8 cellular contexts compared by ENCODE assay signal in the genomic region with DNA sequence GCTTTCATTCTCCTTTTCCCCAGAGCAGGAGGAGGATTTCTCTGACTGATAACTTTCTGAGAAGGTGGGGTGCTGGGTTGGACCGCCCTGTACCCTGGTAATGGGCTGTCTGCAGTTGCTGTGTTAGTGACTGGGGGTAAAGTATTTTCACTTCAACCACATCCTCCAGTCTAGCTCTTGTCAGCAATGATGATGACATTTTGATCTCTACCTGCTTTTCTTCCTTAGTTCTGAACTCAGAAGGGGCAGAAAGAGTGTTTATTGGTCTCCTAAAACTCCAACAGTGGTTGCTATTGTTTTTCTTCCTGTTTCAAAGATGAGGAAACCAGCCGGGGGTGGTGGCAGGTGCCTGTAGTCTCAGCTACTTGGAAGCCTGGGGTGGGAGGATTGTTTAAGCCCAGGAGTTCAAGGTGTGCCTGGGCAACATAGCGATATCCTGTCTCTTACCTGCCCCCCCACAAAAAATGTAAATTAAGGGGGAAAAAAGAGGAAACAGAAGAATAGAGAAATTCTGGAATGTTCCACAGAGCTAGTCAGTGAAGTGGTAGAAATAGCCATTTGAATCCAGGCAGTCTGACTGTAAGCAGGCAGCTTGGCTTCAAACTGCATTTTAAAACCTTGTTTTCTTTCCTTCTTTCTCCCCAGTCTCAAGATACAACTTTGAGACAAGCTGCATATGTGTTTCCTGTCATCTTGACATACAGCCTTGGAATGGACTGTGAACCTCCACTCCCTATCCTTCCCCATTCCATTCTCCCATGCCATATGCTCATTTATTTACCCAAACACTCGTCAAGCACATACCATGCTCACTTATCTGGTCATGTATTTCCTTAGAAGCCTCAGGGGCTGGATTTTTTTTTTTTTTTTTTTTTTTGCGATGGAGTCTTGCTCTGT. TPM values are rescaled to one million over a fixed set of nuclear protein-coding genes. Genes with fewer than 3 reads are reported as not detected.
DNase-seq lines count a peak whose midpoint lies in the region; ATAC-seq and TF ChIP-seq lines count a peak whose summit lies in the region.

No MANE protein-coding gene starts in this region.

- no peak overlapping the region for H3K4me3 ChIP-seq in fibroblast of pulmonary artery (replicated peaks; ENCODE audit: low read depth, low read length)

- POLR2A ChIA-PET in activated CD4-positive, alpha-beta memory T cell treated with anti-CD3 and anti-CD28 coated beads, Interleukin-2, amount 10 ng/mL, durations not matched to agents 7 days and 5 days (lab: Charles Lee) = interaction anchor here (0.8 to 4.8 kb wide), 20 partner anchors 9 to 382 kb away, joined by 3 to 62 read pairs (median 5); partner anchors contain the start of genes LONP2 and SIAH1

- peak overlapping the region; percentile 77 to 93 (median 93) for H3K27ac Mint-ChIP-seq in IgD-negative memory B cell
- peak overlapping the region; percentile 98 for H3K27ac Mint-ChIP-seq in activated CD4-positive, alpha-beta memory T cell treated with anti-CD3 and anti-CD28 coated beads, Interleukin-2, amount 10 ng/mL, durations not matched to agents 7 days and 5 days
- peak overlapping the region; percentile 97 for H3K27ac Mint-ChIP-seq in stimulated activated effector memory CD8-positive, alpha-beta T cell treated with anti-CD3 and anti-CD28 coated beads, Interleukin-12 subunit alpha, Interleukin-12 subunit beta, amount 100 ng/mL, for 72 hours

- peaks cover 1% of the 10 kb centered on the region for H3K27me3 Mint-ChIP-seq in IgD-negative memory B cell
- H3K27me3 Mint-ChIP-seq in activated CD4-positive, alpha-beta memory T cell treated with anti-CD3 and anti-CD28 coated beads, Interleukin-2, amount 10 ng/mL, durations not matched to agents 7 days and 5 days = no peaks in the 10 kb centered on the region

- DNase-seq in AML-193 (lab: John Stamatoyannopoulos, UW) (peak; percentile 49 to 50), fibroblast of pulmonary artery (ENCODE audit: low read depth) (peak; percentile 73), GDM1 (lab: John Stamatoyannopoulos, UW) (no peak), ecto neural progenitor cell (ENCODE audit: low spot score) (no peak)
- peak; percentile 77 for DNase-seq in activated CD4-positive, alpha-beta memory T cell treated with anti-CD3 and anti-CD28 coated beads, Interleukin-2, amount 10 ng/mL, durations not matched to agents 7 days and 5 days
- DNase-seq in stimulated activated effector memory CD8-positive, alpha-beta T cell treated with anti-CD3 and anti-CD28 coated beads, Interleukin-12 subunit alpha, Interleukin-12 subunit beta, amount 100 ng/mL, for 72 hours (ENCODE audit: low spot score in 2 of 2) = peak in 1 of 2 donors; percentile 78

- peak overlapping the region; percentile 34 to 70 (median 55) for H3K4me3 Mint-ChIP-seq in IgD-negative memory B cell
- peak overlapping the region; percentile 62 for H3K4me3 Mint-ChIP-seq in activated CD4-positive, alpha-beta memory T cell treated with anti-CD3 and anti-CD28 coated beads, Interleukin-2, amount 10 ng/mL, durations not matched to agents 7 days and 5 days
- no peak overlapping the region for H3K4me3 Mint-ChIP-seq in stimulated activated effector memory CD8-positive, alpha-beta T cell treated with anti-CD3 and anti-CD28 coated beads, Interleukin-12 subunit alpha, Interleukin-12 subunit beta, amount 100 ng/mL, for 72 hours

- peaks cover 24 to 25% (median 25%) of the 10 kb centered on the region in 3 donors for H3K4me1 Mint-ChIP-seq in IgD-negative memory B cell
- peaks cover 58% of the 10 kb centered on the region for H3K4me1 Mint-ChIP-seq in activated CD4-positive, alpha-beta memory T cell treated with anti-CD3 and anti-CD28 coated beads, Interleukin-2, amount 10 ng/mL, durations not matched to agents 7 days and 5 days
- peaks cover 35% of the 10 kb centered on the region for H3K4me1 Mint-ChIP-seq in stimulated activated effector memory CD8-positive, alpha-beta T cell treated with anti-CD3 and anti-CD28 coated beads, Interleukin-12 subunit alpha, Interleukin-12 subunit beta, amount 100 ng/mL, for 72 hours

- H3K36me3 Mint-ChIP-seq in IgD-negative memory B cell = no peaks in the 10 kb centered on the region
- peaks cover 9% of the 10 kb centered on the region for H3K36me3 Mint-ChIP-seq in activated CD4-positive, alpha-beta memory T cell treated with anti-CD3 and anti-CD28 coated beads, Interleukin-2, amount 10 ng/mL, durations not matched to agents 7 days and 5 days (ENCODE audit: low read depth)
- peaks cover 24% of the 10 kb centered on the region for H3K36me3 Mint-ChIP-seq in stimulated activated effector memory CD8-positive, alpha-beta T cell treated with anti-CD3 and anti-CD28 coated beads, Interleukin-12 subunit alpha, Interleukin-12 subunit beta, amount 100 ng/mL, for 72 hours

- CTCF ChIA-PET in activated CD4-positive, alpha-beta memory T cell treated with anti-CD3 and anti-CD28 coated beads, Interleukin-2, amount 10 ng/mL, durations not matched to agents 7 days and 5 days (lab: Charles Lee) = interaction anchor here (0.8 to 9.8 kb wide), 8 partner anchors 9 to 257 kb away, joined by 3 to 143 read pairs (median 3); no protein-coding TSS in a partner anchor

- peaks cover 0 to 3% (median 0%) of the 10 kb centered on the region in 3 donors for H3K9me3 Mint-ChIP-seq in IgD-negative memory B cell
- no peaks in the 10 kb centered on the region for H3K9me3 Mint-ChIP-seq in activated CD4-positive, alpha-beta memory T cell treated with anti-CD3 and anti-CD28 coated beads, Interleukin-2, amount 10 ng/mL, durations not matched to agents 7 days and 5 days
- H3K9me3 Mint-ChIP-seq in stimulated activated effector memory CD8-positive, alpha-beta T cell treated with anti-CD3 and anti-CD28 coated beads, Interleukin-12 subunit alpha, Interleukin-12 subunit beta, amount 100 ng/mL, for 72 hours = no peaks in the 10 kb centered on the region

- ATAC-seq in GM19372 (IDR thresholded peaks at IDR 0.05; ENCODE audit: low read depth, unreplicated experiment) = peak; percentile 33
- ATAC-seq in stimulated activated effector memory CD8-positive, alpha-beta T cell treated with anti-CD3 and anti-CD28 coated beads, Interleukin-12 subunit alpha, Interleukin-12 subunit beta, amount 100 ng/mL, for 72 hours = peak; percentile 73

- no peak for TF ChIP-seq CTCF in fibroblast of pulmonary artery (IDR thresholded peaks at IDR 0.05; ENCODE audit: low read length, missing control alignments)

RNA-seq across cellular contexts. Expression of gene N4BP1, which starts 3.3 kb away (rescaled TPM):
- 16.4 TPM for polyA plus RNA-seq in IgD-negative memory B cell
- total RNA-seq in activated CD4-positive, alpha-beta memory T cell treated with anti-CD3 and anti-CD28 coated beads, Interleukin-2, amount 10 ng/mL, durations not matched to agents 7 days and 5 days = 100 to 1,000 TPM; 106 to 109 TPM

Comparison
In these comparisons a context has a peak if more than half of its experiments do, and no peak if none do; other contexts are left out.
1. DNase-seq: peak in AML-193 (2 of 2), activated CD4-positive, alpha-beta memory T cell treated with anti-CD3 and anti-CD28 coated beads, Interleukin-2, amount 10 ng/mL, durations not matched to agents 7 days and 5 days (single experiment) and fibroblast of pulmonary artery (single experiment); none in GDM1 (single experiment) and ecto neural progenitor cell (single experiment).
2. Peak in every context shown above with its lines, with median percentiles within 50 percentile points of each other: H3K27ac Mint-ChIP-seq.